ENCODE assay signal across 1 cellular context in genomic region chr9:100587375-100587774, GRCh38.
TF ChIP-seq lines count a peak whose summit lies in the region.

No MANE protein-coding gene starts in this region.

TF ChIP-seq in endothelial cell of umbilical vein, 7 proteins besides CTCF, POLR2A, EP300 and RAD21:
- TF ChIP-seq JUN (IDR thresholded peaks at IDR 0.05; ENCODE audit: borderline replicate concordance, insufficient read depth, insufficient read length, low read depth) (peak; percentile 28), GATA2 (IDR thresholded peaks at IDR 0.05; ENCODE audit: insufficient read depth, insufficient read length, low read depth, low read length) (peak; percentile 83), FOS (IDR thresholded peaks at IDR 0.05; ENCODE audit: borderline replicate concordance, insufficient read depth, low read length) (peak; percentile 42), MAX (IDR thresholded peaks at IDR 0.05; ENCODE audit: insufficient read depth, insufficient read length) (no peak), EZH2 (IDR thresholded peaks at IDR 0.05; ENCODE audit: borderline replicate concordance, low read depth, low read length, severe bottlenecking) (no peak), MYC (IDR thresholded peaks at IDR 0.05; ENCODE audit: low read depth, low read length) (no peak), POLR2AphosphoS5 (IDR thresholded peaks at IDR 0.05; ENCODE audit: insufficient read depth, low read depth, low read length) (peak; percentile 47)
